In the genomic region with DNA sequence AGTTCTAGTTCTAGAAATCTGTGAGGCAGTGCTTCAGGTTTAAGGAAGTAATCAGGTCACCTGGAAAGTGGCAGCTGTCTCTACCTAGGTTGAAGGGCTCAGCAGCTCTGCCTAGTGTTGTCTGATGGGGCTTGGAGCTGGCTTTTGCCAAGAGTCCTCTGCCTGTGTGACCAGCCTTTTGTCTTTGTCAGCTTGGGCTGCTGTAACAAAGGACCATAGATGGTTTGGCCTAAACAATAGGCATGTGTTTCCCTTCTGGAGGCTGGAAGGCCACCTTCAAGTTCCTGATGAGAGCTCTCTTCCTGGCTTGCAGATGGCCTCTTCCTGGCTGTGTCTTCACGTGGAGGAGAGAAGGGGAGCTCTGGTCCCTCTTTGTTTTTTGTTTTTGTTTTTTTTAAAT, we compare ENCODE assay signal across 15 cellular contexts. TPM values are rescaled to one million over a fixed set of nuclear protein-coding genes. Genes with fewer than 3 reads are reported as not detected.
DNase-seq lines count a peak whose midpoint lies in the region; ATAC-seq and TF ChIP-seq lines count a peak whose summit lies in the region.
"Had no signal": no experiment of that assay in that cellular context is flagged by ENCODE, and none has a peak within 500 bp of the region (broad histone marks: within the 10 kb centered on the region; RNA-seq: fewer than 3 reads in every experiment).

No MANE protein-coding gene starts in this region.

- H3K27me3 Mint-ChIP-seq in T-helper 2 cell treated with Interferon-gamma antibody and Interleukin-4, amounts not matched to agents 5 μg/mL and 100 μg/mL, for 36 hours (ENCODE audit: low read depth): no peaks in the 10 kb centered on the region
- H3K27me3 Mint-ChIP-seq in endothelial cell (ENCODE audit: unreplicated experiment): peaks cover 20% of the 10 kb centered on the region

- no peaks in the 10 kb centered on the region for H3K9me3 ChIP-seq in testis
- H3K9me3 ChIP-seq: Caco-2, thyroid gland had no signal

- H3K4me1 Mint-ChIP-seq in T-helper 2 cell treated with Interferon-gamma antibody and Interleukin-4, amounts not matched to agents 5 μg/mL and 100 μg/mL, for 36 hours (ENCODE audit: low read depth): peaks cover 57% of the 10 kb centered on the region
- H3K4me1 Mint-ChIP-seq in endothelial cell (ENCODE audit: unreplicated experiment): peaks cover 59% of the 10 kb centered on the region

- H3K9me3 Mint-ChIP-seq in T-helper 2 cell treated with Interferon-gamma antibody and Interleukin-4, amounts not matched to agents 5 μg/mL and 100 μg/mL, for 36 hours: no peaks in the 10 kb centered on the region
- peaks cover 6% of the 10 kb centered on the region for H3K9me3 Mint-ChIP-seq in endothelial cell (ENCODE audit: unreplicated experiment)

- no peak for ATAC-seq in HG03442 (IDR thresholded peaks at IDR 0.05; ENCODE audit: unreplicated experiment)
- ATAC-seq: HCT116, left cardiac atrium had no signal

- TF ChIP-seq CTCF in endothelial cell (IDR thresholded peaks at IDR 0.05; ENCODE audit: unreplicated experiment): no peak
- no peak for TF ChIP-seq CTCF in testis (IDR thresholded peaks at IDR 0.05)

- H3K36me3 ChIP-seq in testis (ENCODE audit: low read depth, missing control alignments): no peaks in the 10 kb centered on the region

- H3K4me3 ChIP-seq in testis: no peak overlapping the region
- H3K4me3 ChIP-seq: skin epidermis, thyroid gland had no signal

- in situ Hi-C loops in SK-MEL-5 (cut with HindIII; ENCODE audit: low pct_unique_long_range_greater_than_20kb, low sequenced_read_pairs): no loop called here

- DNase-seq in T-helper 2 cell treated with Interferon-gamma antibody and Interleukin-4, amounts not matched to agents 5 μg/mL and 100 μg/mL, for 36 hours (ENCODE audit: low spot score): no peak
- DNase-seq in T-helper 2 cell: no peak
- DNase-seq in SK-MEL-5 (ENCODE audit: low read depth, low spot score): peak; percentile 39
- no peak for DNase-seq in endothelial cell (ENCODE audit: low spot score)
- peak; percentile 93 for DNase-seq in pons (ENCODE audit: low spot score)
- no peak for DNase-seq in testis
- DNase-seq in DMS53 (lab: John Stamatoyannopoulos, UW): no peak
- DNase-seq: Caco-2, left cardiac atrium, NCI-H2171 treated with DMSO at 0.1 percent for 48 hours, T1000, thyroid gland had no signal

- intact Hi-C loops in testis (cut with DNase I; ENCODE audit: low total_unique reads): no loop called here

- peak overlapping the region; percentile 67 for H3K4me3 Mint-ChIP-seq in T-helper 2 cell treated with Interferon-gamma antibody and Interleukin-4, amounts not matched to agents 5 μg/mL and 100 μg/mL, for 36 hours
- H3K4me3 Mint-ChIP-seq in endothelial cell (ENCODE audit: unreplicated experiment): no peak overlapping the region

- peak overlapping the region; percentile 83 for H3K27ac Mint-ChIP-seq in T-helper 2 cell treated with Interferon-gamma antibody and Interleukin-4, amounts not matched to agents 5 μg/mL and 100 μg/mL, for 36 hours
- H3K27ac Mint-ChIP-seq in endothelial cell (ENCODE audit: unreplicated experiment): peak overlapping the region; percentile 96

- WGBS in testis, 2 donors: 61 to 78% methylated on average over 1 of the region's 1 CpG

- peaks cover 60% of the 10 kb centered on the region for H3K36me3 Mint-ChIP-seq in T-helper 2 cell treated with Interferon-gamma antibody and Interleukin-4, amounts not matched to agents 5 μg/mL and 100 μg/mL, for 36 hours (ENCODE audit: low read depth)
- peaks cover 31% of the 10 kb centered on the region for H3K36me3 Mint-ChIP-seq in endothelial cell (ENCODE audit: low read depth, unreplicated experiment)

- peaks cover 5% of the 10 kb centered on the region for H3K4me1 ChIP-seq in testis
- H3K4me1 ChIP-seq: Caco-2 had no signal

- no peaks in the 10 kb centered on the region for H3K27me3 ChIP-seq in testis
- H3K27me3 ChIP-seq: thyroid gland had no signal

- no peak overlapping the region for H3K27ac ChIP-seq in testis

- no peak for TF ChIP-seq POLR2A in testis (IDR thresholded peaks at IDR 0.05)

RNA-seq across cellular contexts. Expression of a gene that starts 13.3 kb away (rescaled TPM):
- 216 and 231 TPM in 2 replicates for total RNA-seq in SK-MEL-5 (2014; rRNA removed; shearing (Covaris generic))
- 197 and 225 TPM in 2 replicates for polyA plus RNA-seq in SK-MEL-5 (2015; cell fraction: cytosol; rRNA removed)
- 70.7 and 73.8 TPM in 2 replicates for polyA plus RNA-seq in SK-MEL-5 (2015; cell fraction: nucleus; rRNA removed)
- total RNA-seq in endothelial cell (ENCODE audit: unreplicated experiment) (107 TPM), testis (10 to 100 TPM; 72.8 to 77.8 TPM)
- polyA plus RNA-seq in testis (ENCODE audit: insufficient read depth, low read depth, low replicate concordance): 68.3 TPM

Comparison
In these comparisons a context has a peak if more than half of its experiments do, and no peak if none do; other contexts are left out.
1. DNase-seq: peak in SK-MEL-5 (single experiment) and pons (single experiment); none in T-helper 2 cell treated with Interferon-gamma antibody and Interleukin-4, amounts not matched to agents 5 μg/mL and 100 μg/mL, for 36 hours (single experiment), T-helper 2 cell (0 of 5), endothelial cell (single experiment), testis (single experiment) and DMS53 (single experiment).